In genomic region chr3:186316666-186317260, GRCh38 we compare ENCODE assay signal across 27 cellular contexts.
"Had no signal": no experiment of that assay in that cellular context is flagged by ENCODE, and none has a peak within 500 bp of the region (broad histone marks: within the 10 kb centered on the region; RNA-seq: fewer than 3 reads in every experiment).

No MANE protein-coding gene starts in this region.

- H3K27me3 ChIP-seq: gastroesophageal sphincter, spleen, testis, tibial nerve, upper lobe of right lung, vagina had no signal

- H3K36me3 ChIP-seq: esophagus squamous epithelium, tibial nerve, upper lobe of right lung, vagina had no signal

- H3K27ac ChIP-seq: epithelial cell of prostate, esophagus squamous epithelium, parathyroid adenoma, psoas muscle, spleen, testis, tibial nerve, upper lobe of right lung, vagina had no signal

- FAIRE-seq: keratinocyte had no signal

- H3K27ac Mint-ChIP-seq: dendritic cell treated with granulocyte-macrophage colony-stimulating factor and Interleukin-4, amounts not matched to agents 40 ng/mL and 50 ng/mL, for 4 days; effector memory CD8-positive, alpha-beta T cell; immature natural killer cell; naive B cell; nephron; stimulated activated naive B cell treated with anti-CD40 and anti-IgM and Interleukin-4, amounts not matched to agents 10 μg/mL and 1 μg/mL and 100 μg/mL, for 72 hours; stimulated activated naive CD8-positive, alpha-beta T cell treated with anti-CD3 and anti-CD28 coated beads, Interleukin-15, amount 100 ng/mL, for 72 hours had no signal

- H3K27me3 Mint-ChIP-seq: dendritic cell treated with granulocyte-macrophage colony-stimulating factor and Interleukin-4, amounts not matched to agents 40 ng/mL and 50 ng/mL, for 4 days; naive B cell had no signal

- H3K4me3 ChIP-seq: esophagus squamous epithelium, gastroesophageal sphincter, lung, psoas muscle, spleen, testis, tibial nerve, upper lobe of right lung, vagina had no signal

- H3K4me1 ChIP-seq: esophagus squamous epithelium, parathyroid adenoma, psoas muscle, spleen, testis, tibial nerve, upper lobe of right lung, vagina had no signal

- H3K4me3 Mint-ChIP-seq: dendritic cell treated with granulocyte-macrophage colony-stimulating factor and Interleukin-4, amounts not matched to agents 40 ng/mL and 50 ng/mL, for 4 days; effector memory CD8-positive, alpha-beta T cell; immature natural killer cell; naive B cell; nephron; stimulated activated naive B cell treated with anti-CD40 and anti-IgM and Interleukin-4, amounts not matched to agents 10 μg/mL and 1 μg/mL and 100 μg/mL, for 72 hours; stimulated activated naive CD8-positive, alpha-beta T cell treated with anti-CD3 and anti-CD28 coated beads, Interleukin-15, amount 100 ng/mL, for 72 hours had no signal

- H2AFZ ChIP-seq: parathyroid adenoma had no signal

- H3K36me3 Mint-ChIP-seq: immature natural killer cell, naive B cell had no signal

- H3K9me3 ChIP-seq: esophagus squamous epithelium, gastroesophageal sphincter, psoas muscle, spleen, testis, tibial nerve, upper lobe of right lung, vagina had no signal

- H3K9me3 Mint-ChIP-seq: dendritic cell treated with granulocyte-macrophage colony-stimulating factor and Interleukin-4, amounts not matched to agents 40 ng/mL and 50 ng/mL, for 4 days; effector memory CD8-positive, alpha-beta T cell; immature natural killer cell; nephron; stimulated activated naive B cell treated with anti-CD40 and anti-IgM and Interleukin-4, amounts not matched to agents 10 μg/mL and 1 μg/mL and 100 μg/mL, for 72 hours; stimulated activated naive CD8-positive, alpha-beta T cell treated with anti-CD3 and anti-CD28 coated beads, Interleukin-15, amount 100 ng/mL, for 72 hours had no signal

- ATAC-seq: effector memory CD8-positive, alpha-beta T cell; gastroesophageal sphincter; left ventricle myocardium superior; psoas muscle; sciatic nerve; stimulated activated naive B cell treated with anti-CD40 and anti-IgM and Interleukin-4, amounts not matched to agents 10 μg/mL and 1 μg/mL and 100 μg/mL, for 72 hours; stimulated activated naive CD8-positive, alpha-beta T cell treated with anti-CD3 and anti-CD28 coated beads, Interleukin-15, amount 100 ng/mL, for 72 hours; upper lobe of right lung had no signal

- H3K4me1 Mint-ChIP-seq: immature natural killer cell; naive B cell; nephron; stimulated activated naive B cell treated with anti-CD40 and anti-IgM and Interleukin-4, amounts not matched to agents 10 μg/mL and 1 μg/mL and 100 μg/mL, for 72 hours; stimulated activated naive CD8-positive, alpha-beta T cell treated with anti-CD3 and anti-CD28 coated beads, Interleukin-15, amount 100 ng/mL, for 72 hours had no signal

- H3K79me2 ChIP-seq: parathyroid adenoma had no signal

- H3K9ac ChIP-seq: parathyroid adenoma had no signal

- DNase-seq: effector memory CD8-positive, alpha-beta T cell; esophagus squamous epithelium; foreskin fibroblast; glutamatergic neuron; immature natural killer cell; left ventricle myocardium superior; mesendoderm; naive B cell; psoas muscle; spleen; stimulated activated CD4-positive, alpha-beta T cell treated with anti-CD3 and anti-CD28 coated beads, Interleukin-15, amount 100 ng/mL, for 24 hours; stimulated activated CD4-positive, alpha-beta T cell treated with anti-CD3 and anti-CD28 coated beads, Interleukin-1b, Interleukin-23, amount 100 ng/mL, for 48 hours; stimulated activated CD4-positive, alpha-beta T cell treated with anti-CD3 and anti-CD28 coated beads, Interleukin-4, amount 100 ng/mL, for 24 hours; stimulated activated naive B cell treated with anti-CD40 and anti-IgM and Interleukin-4, amounts not matched to agents 10 μg/mL and 1 μg/mL and 100 μg/mL, for 72 hours; stimulated activated naive CD8-positive, alpha-beta T cell treated with anti-CD3 and anti-CD28 coated beads, Interleukin-15, amount 100 ng/mL, for 72 hours; testis; upper lobe of right lung had no signal
